Comparison of ENCODE assay signal across 1 cellular context in the genomic region with DNA sequence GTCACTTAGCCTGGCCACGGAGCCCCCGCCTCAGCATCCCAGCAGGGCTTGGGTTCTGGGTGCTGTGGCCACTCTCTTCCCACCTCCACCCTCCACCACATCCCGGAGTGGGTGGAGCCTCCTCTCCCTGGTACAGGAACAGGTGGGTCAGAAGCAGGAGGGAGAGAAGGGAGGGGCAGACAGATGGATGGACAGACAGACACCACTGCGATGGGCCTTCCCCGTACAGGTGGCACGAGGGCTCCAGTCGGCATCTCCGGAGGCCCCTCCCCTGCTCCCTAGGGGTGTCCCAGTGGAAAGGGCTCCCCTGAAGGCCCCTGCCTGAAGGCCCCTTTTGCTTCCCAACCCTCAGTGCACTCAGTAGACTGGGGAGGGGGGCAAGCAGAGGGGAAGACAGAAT.
TF ChIP-seq lines count a peak whose summit lies in the region.

No MANE protein-coding gene starts in this region.

TF ChIP-seq in H1, 55 proteins besides CTCF, POLR2A, EP300 and RAD21 (continued from another document):
- TF ChIP-seq FOSL1 (IDR thresholded peaks at IDR 0.05; ENCODE audit: insufficient read depth, low read depth, low read length) (no peak), SRF (IDR thresholded peaks at IDR 0.05; ENCODE audit: low read depth, low read length) (no peak), RNF2 (IDR thresholded peaks at IDR 0.05; ENCODE audit: borderline replicate concordance, low read depth, low read length, missing control alignments, poor library complexity, severe bottlenecking) (no peak), BACH1 (IDR thresholded peaks at IDR 0.05; ENCODE audit: low read length) (no peak), ZNF274 (IDR thresholded peaks at IDR 0.05; ENCODE audit: borderline replicate concordance, extremely low read depth, low read length) (no peak), GTF2F1 (IDR thresholded peaks at IDR 0.05; ENCODE audit: borderline replicate concordance, low read depth, low read length) (no peak), JUN (IDR thresholded peaks at IDR 0.05; ENCODE audit: low read depth, low read length) (no peak), YY1 (IDR thresholded peaks at IDR 0.05; ENCODE audit: low read depth, low read length) (no peak), CHD2 (IDR thresholded peaks at IDR 0.05; ENCODE audit: low read length) (no peak), BRCA1 (IDR thresholded peaks at IDR 0.05; ENCODE audit: low read depth, low read length) (no peak)
- TF ChIP-seq, protein P1, sequence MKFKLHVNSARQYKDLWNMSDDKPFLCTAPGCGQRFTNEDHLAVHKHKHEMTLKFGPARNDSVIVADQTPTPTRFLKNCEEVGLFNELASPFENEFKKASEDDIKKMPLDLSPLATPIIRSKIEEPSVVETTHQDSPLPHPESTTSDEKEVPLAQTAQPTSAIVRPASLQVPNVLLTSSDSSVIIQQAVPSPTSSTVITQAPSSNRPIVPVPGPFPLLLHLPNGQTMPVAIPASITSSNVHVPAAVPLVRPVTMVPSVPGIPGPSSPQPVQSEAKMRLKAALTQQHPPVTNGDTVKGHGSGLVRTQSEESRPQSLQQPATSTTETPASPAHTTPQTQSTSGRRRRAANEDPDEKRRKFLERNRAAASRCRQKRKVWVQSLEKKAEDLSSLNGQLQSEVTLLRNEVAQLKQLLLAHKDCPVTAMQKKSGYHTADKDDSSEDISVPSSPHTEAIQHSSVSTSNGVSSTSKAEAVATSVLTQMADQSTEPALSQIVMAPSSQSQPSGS (IDR thresholded peaks at IDR 0.05; ENCODE audit: low read length) = no peak
TF ChIP-seq in H1: peak in this region for 0.
